Comparison of ENCODE assay signal across 12 cellular contexts in the genomic region with DNA sequence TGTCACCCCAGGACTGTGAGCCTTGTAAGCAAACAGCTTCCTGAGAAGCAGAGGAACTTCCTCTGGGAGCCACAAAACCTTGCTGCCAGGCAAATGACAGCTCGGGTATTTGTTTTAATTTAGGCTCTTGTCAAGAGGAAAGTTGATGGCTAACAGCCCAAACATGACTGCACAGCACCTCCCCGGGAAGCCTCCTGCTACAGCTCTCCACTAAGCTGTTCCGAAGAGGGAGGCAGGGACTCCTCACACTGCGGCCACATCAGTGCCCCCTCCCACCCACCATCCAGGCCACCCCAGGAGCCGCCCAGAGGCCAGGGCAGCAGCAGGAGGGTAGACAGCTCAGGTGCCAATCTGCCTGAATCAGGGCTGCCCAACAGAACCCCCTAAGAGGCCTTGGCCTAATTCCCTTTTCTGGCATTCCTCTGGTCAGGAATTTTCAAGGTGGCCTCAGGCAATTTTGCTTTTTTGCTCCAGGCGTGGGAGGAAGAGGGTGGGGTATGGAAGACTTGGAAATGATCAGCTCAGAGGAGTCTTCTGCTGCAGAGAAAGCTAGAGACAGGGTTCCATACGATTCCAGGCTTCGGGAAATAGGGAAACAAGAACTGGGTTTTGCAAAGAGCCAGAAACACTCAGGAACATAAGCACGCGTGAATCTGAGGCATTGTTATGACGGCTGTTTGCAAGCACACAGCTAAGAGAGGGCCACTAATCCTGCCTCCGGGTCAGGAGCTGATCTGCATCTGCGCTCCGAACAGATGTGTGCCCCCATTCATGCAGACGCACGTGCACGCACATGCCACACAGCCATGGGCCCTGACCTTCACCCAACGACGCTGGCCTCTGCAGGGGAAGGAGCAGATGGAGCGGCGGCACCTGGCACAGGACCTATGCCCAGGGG. TPM values are rescaled to one million over a fixed set of nuclear protein-coding genes. Genes with fewer than 3 reads are reported as not detected.
DNase-seq lines count a peak whose midpoint lies in the region; ATAC-seq and TF ChIP-seq lines count a peak whose summit lies in the region.
"Had no signal": no experiment of that assay in that cellular context is flagged by ENCODE, and none has a peak within 500 bp of the region (broad histone marks: within the 10 kb centered on the region; RNA-seq: fewer than 3 reads in every experiment).

No MANE protein-coding gene starts in this region.

- H3K27me3 Mint-ChIP-seq in stimulated activated naive CD8-positive, alpha-beta T cell treated with anti-CD3 and anti-CD28 coated beads, Interleukin-15, amount 100 ng/mL, for 72 hours = peaks cover 11% of the 10 kb centered on the region
- H3K27me3 Mint-ChIP-seq: dendritic cell treated with granulocyte-macrophage colony-stimulating factor and Interleukin-4, amounts not matched to agents 40 ng/mL and 50 ng/mL, for 4 days had no signal

- peak; percentile 71 for DNase-seq in NCI-H82 (lab: John Stamatoyannopoulos, UW)
- no peak for DNase-seq in NCI-H82 treated with DMSO at 0.1 percent for 48 hours (lab: John Stamatoyannopoulos, UW; ENCODE audit: unreplicated experiment)
- DNase-seq in SK-N-SH = peak; percentile 64
- DNase-seq in fibroblast of peridontal ligament (ENCODE audit: extremely low read depth) = peak; percentile 26
- DNase-seq in retinal pigment epithelial cell (ENCODE audit: low read depth) = no peak
- DNase-seq in activated naive CD4-positive, alpha-beta T cell (lab: John Stamatoyannopoulos, UW) = no peak
- DNase-seq in AML-193 (lab: John Stamatoyannopoulos, UW) = no peak
- DNase-seq in stimulated activated naive CD8-positive, alpha-beta T cell treated with anti-CD3 and anti-CD28 coated beads, Interleukin-15, amount 100 ng/mL, for 72 hours = no peak
- DNase-seq: 8988T, NCI-H2029 treated with DMSO at 0.1 percent for 48 hours, WERI-Rb-1 had no signal

- no peak for TF ChIP-seq RAD21 in SK-N-SH (IDR thresholded peaks at IDR 0.05; ENCODE audit: low read length)

- POLR2A ChIA-PET in SK-N-SH (lab: Yijun Ruan, JAX) = no interaction called here

- 0 out of 2 replicates have a peak, but pooled peaks cover 5% of the 10 kb centered on the region for H4K20me1 ChIP-seq in SK-N-SH (ENCODE audit: insufficient read depth)

- peak overlapping the region in 1 of 2 donors; percentile 67 for H3K4me3 Mint-ChIP-seq in stimulated activated naive CD8-positive, alpha-beta T cell treated with anti-CD3 and anti-CD28 coated beads, Interleukin-15, amount 100 ng/mL, for 72 hours

- H3K36me3 ChIP-seq in SK-N-SH (replicated peaks in 1 of 2; ENCODE audit: control insufficient read depth in 1 of 2, insufficient read depth in 2 of 2, low read length in 1 of 2) = no peaks in the 10 kb centered on the region
- H3K36me3 ChIP-seq: WERI-Rb-1 had no signal

- CTCF ChIA-PET in SK-N-SH (lab: Yijun Ruan, JAX) = interaction anchor here (0.6 to 5.3 kb wide), 8 partner anchors 10 to 434 kb away, joined by 3 to 29 read pairs (median 3); no protein-coding TSS in a partner anchor

- no peaks in the 10 kb centered on the region for H3F3A ChIP-seq in SK-N-SH (replicated peaks; ENCODE audit: insufficient read depth)

- H3K4me3 ChIP-seq in SK-N-SH (ENCODE audit: low read depth in 2 of 2, low read length in 1 of 2) (no peak overlapping the region), retinal pigment epithelial cell (ENCODE audit: low read length) (peak overlapping the region; percentile 23)

- no peaks in the 10 kb centered on the region for H3K9me3 ChIP-seq in SK-N-SH

- H3K79me2 ChIP-seq in SK-N-SH (ENCODE audit: insufficient read depth) = no peaks in the 10 kb centered on the region

- 82% methylated on average over 19 of the region's 21 CpGs for WGBS in SK-N-SH (ENCODE audit: low lambda C conversion rate)

- 0 out of 4 replicates have a peak overlapping the region, but pooled peaks of 1 of the 2 experiments have one; percentile 14 for H3K27ac ChIP-seq in SK-N-SH (ENCODE audit: low read depth in 2 of 2, low read length in 1 of 2)
- H3K27ac ChIP-seq: WERI-Rb-1 had no signal

- no peak overlapping the region; the same call in 1 of the 2 replicates for H3K4me2 ChIP-seq in SK-N-SH

- H3K9me2 ChIP-seq in SK-N-SH = no peaks in the 10 kb centered on the region

- no peak for ATAC-seq in stimulated activated naive CD8-positive, alpha-beta T cell treated with anti-CD3 and anti-CD28 coated beads, Interleukin-15, amount 100 ng/mL, for 72 hours

- TF ChIP-seq EP300 in SK-N-SH (IDR thresholded peaks at IDR 0.05; ENCODE audit: borderline replicate concordance in 1 of 2, low read depth in 1 of 2, low read length in 1 of 2) = no peak

- no peak overlapping the region for H2AFZ ChIP-seq in SK-N-SH (ENCODE audit: low read depth)

- H3K9me3 Mint-ChIP-seq in stimulated activated naive CD8-positive, alpha-beta T cell treated with anti-CD3 and anti-CD28 coated beads, Interleukin-15, amount 100 ng/mL, for 72 hours = no peaks in the 10 kb centered on the region
- H3K9me3 Mint-ChIP-seq: dendritic cell treated with granulocyte-macrophage colony-stimulating factor and Interleukin-4, amounts not matched to agents 40 ng/mL and 50 ng/mL, for 4 days had no signal

- H3K9ac ChIP-seq in SK-N-SH = no peak overlapping the region

- peaks cover 0 to 22% of the 10 kb centered on the region in 2 experiments; a peak in 1 of 4 replicates for H3K4me1 ChIP-seq in SK-N-SH (ENCODE audit: control insufficient read depth in 1 of 2, insufficient read depth in 2 of 2, low read depth in 1 of 2, low read length in 1 of 2)

- TF ChIP-seq CTCF in SK-N-SH (IDR thresholded peaks at IDR 0.05) (no peak), retinal pigment epithelial cell (conservative IDR thresholded peaks at IDR 0.05; ENCODE audit: low read depth, low read length) (no peak)

- H3K4me1 Mint-ChIP-seq in stimulated activated naive CD8-positive, alpha-beta T cell treated with anti-CD3 and anti-CD28 coated beads, Interleukin-15, amount 100 ng/mL, for 72 hours = peaks cover 20% of the 10 kb centered on the region

- no peak overlapping the region for H3K27ac Mint-ChIP-seq in stimulated activated naive CD8-positive, alpha-beta T cell treated with anti-CD3 and anti-CD28 coated beads, Interleukin-15, amount 100 ng/mL, for 72 hours
- H3K27ac Mint-ChIP-seq: dendritic cell treated with granulocyte-macrophage colony-stimulating factor and Interleukin-4, amounts not matched to agents 40 ng/mL and 50 ng/mL, for 4 days had no signal

- no peaks in the 10 kb centered on the region for H3K27me3 ChIP-seq in SK-N-SH (ENCODE audit: insufficient read depth)

TF ChIP-seq in SK-N-SH, 30 proteins besides CTCF, POLR2A, EP300 and RAD21:
- TF ChIP-seq MEF2A (IDR thresholded peaks at IDR 0.05; ENCODE audit: borderline replicate concordance, low read depth) = no peak
- peak; percentile 49; the same call in 1 of the 2 replicates for TF ChIP-seq GATA2 (CRISPR knock-in tag; IDR thresholded peaks at IDR 0.05)
- TF ChIP-seq SMC3 (IDR thresholded peaks at IDR 0.05; ENCODE audit: low read depth, low read length) = no peak
- TF ChIP-seq MXI1 (IDR thresholded peaks at IDR 0.05; ENCODE audit: low read depth, low read length) = peak; percentile 47; the same call in 1 of the 2 replicates
- no peak for TF ChIP-seq NFIC (IDR thresholded peaks at IDR 0.05; ENCODE audit: borderline replicate concordance)
- TF ChIP-seq GABPA (IDR thresholded peaks at IDR 0.05; ENCODE audit: low read depth) = no peak
- TF ChIP-seq, protein P1, sequence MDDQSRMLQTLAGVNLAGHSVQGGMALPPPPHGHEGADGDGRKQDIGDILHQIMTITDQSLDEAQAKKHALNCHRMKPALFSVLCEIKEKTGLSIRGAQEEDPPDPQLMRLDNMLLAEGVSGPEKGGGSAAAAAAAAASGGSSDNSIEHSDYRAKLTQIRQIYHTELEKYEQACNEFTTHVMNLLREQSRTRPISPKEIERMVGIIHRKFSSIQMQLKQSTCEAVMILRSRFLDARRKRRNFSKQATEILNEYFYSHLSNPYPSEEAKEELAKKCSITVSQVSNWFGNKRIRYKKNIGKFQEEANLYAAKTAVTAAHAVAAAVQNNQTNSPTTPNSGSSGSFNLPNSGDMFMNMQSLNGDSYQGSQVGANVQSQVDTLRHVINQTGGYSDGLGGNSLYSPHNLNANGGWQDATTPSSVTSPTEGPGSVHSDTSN (IDR thresholded peaks at IDR 0.05) = peak; percentile 18; the same call in 1 of the 2 replicates
- TF ChIP-seq TEAD4 (IDR thresholded peaks at IDR 0.05; ENCODE audit: borderline replicate concordance, insufficient read depth) = no peak
- TF ChIP-seq RCOR1 (IDR thresholded peaks at IDR 0.05; ENCODE audit: low read length) = peak; percentile 26; the same call in 1 of the 2 replicates

RNA-seq across cellular contexts. Expression of gene ABR, which starts 2.4 kb away (rescaled TPM):
- 86.1 and 117 TPM in 2 replicates for polyA plus RNA-seq in SK-N-SH (2012; rRNA removed)
- 49.2 and 63.6 TPM in 2 replicates for polyA plus RNA-seq in SK-N-SH (2012; cell fraction: cytosol; rRNA removed)
- polyA plus RNA-seq in SK-N-SH (2012; cell fraction: nucleus; rRNA removed) = 122 and 173 TPM in 2 replicates

Comparison
In these comparisons a context has a peak if more than half of its experiments do, and no peak if none do; other contexts are left out.
1. DNase-seq: peak in NCI-H82 (single experiment), SK-N-SH (single experiment) and fibroblast of peridontal ligament (single experiment); none in NCI-H82 treated with DMSO at 0.1 percent for 48 hours (single experiment), retinal pigment epithelial cell (single experiment), activated naive CD4-positive, alpha-beta T cell (0 of 4), AML-193 (0 of 2) and stimulated activated naive CD8-positive, alpha-beta T cell treated with anti-CD3 and anti-CD28 coated beads, Interleukin-15, amount 100 ng/mL, for 72 hours (0 of 2).